Comparison of ENCODE assay signal across 8 cellular contexts in the genomic region with DNA sequence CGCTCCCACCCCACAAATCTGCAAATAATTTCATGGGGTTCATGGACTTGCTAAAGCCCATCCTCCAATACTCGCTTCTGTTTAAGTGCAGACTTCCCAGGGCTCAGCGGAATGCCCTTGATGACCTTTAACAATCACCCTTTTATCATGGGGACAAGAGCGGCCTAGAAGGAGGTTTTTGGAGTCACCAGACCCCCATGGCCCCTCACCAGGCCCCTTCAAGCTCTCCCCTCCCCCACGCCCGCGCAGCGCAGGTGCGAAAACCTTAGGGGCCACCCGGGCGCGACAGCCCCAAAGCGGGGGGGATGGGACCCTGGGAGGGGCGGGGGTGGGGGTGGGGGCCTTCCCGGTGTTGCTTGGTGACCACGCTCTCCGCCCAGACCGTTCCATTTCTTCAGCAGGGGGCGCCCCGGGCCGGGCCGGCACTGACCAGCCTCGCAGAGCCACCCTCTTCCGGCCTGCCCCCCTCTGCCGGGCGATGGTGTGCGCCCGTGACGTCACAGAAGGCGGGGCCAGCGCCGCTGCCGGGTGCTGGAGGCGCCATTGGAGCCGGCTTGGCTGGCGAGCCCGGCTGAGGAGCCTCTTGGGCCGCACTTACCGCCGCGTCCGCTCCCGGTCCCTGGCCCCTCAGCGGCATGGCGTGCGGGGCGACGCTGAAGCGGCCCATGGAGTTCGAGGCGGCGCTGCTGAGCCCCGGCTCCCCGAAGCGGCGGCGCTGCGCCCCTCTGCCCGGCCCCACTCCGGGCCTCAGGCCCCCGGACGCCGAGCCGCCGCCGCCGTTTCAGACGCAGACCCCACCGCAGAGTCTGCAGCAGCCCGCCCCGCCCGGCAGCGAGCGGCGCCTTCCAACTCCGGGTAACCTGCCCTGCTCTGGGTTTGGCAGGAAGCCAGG. TPM values are rescaled to one million over a fixed set of nuclear protein-coding genes. Genes with fewer than 3 reads are reported as not detected.
DNase-seq lines count a peak whose midpoint lies in the region; ATAC-seq and TF ChIP-seq lines count a peak whose summit lies in the region.

A gene with protein sequence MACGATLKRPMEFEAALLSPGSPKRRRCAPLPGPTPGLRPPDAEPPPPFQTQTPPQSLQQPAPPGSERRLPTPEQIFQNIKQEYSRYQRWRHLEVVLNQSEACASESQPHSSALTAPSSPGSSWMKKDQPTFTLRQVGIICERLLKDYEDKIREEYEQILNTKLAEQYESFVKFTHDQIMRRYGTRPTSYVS (plus strand): TSS at position 531 of the 892 bp plus-strand sequence. CDS start 105 bp downstream, at position 636.

- TF ChIP-seq POLR2A in Peyer's patch (IDR thresholded peaks at IDR 0.05) (peak; percentile 93 to 94), esophagus squamous epithelium (IDR thresholded peaks at IDR 0.05) (peak in 3 of 4 donors; percentile 87 to 99 (median 90))

- 2 to 10% methylated on average over 2 to 5 of the region's 76 CpGs for WGBS in esophagus squamous epithelium, 2 donors

- no peaks in the 10 kb centered on the region for H3K27me3 ChIP-seq in Peyer's patch
- no peaks in the 10 kb centered on the region for H3K27me3 ChIP-seq in esophagus squamous epithelium

- ATAC-seq in GM21825 (IDR thresholded peaks at IDR 0.05; ENCODE audit: unreplicated experiment): peak; percentile 89

- H3K4me3 ChIP-seq in Peyer's patch: peak within 1 kb of the TSS; percentile 73 to 100 (median 98)
- H3K4me3 ChIP-seq in esophagus squamous epithelium: peak within 1 kb of the TSS; percentile 90 to 100 (median 96)

- TF ChIP-seq CTCF in Peyer's patch (IDR thresholded peaks at IDR 0.05) (peak in 5 of 6 experiments; percentile 20 to 30 (median 29)), esophagus squamous epithelium (IDR thresholded peaks at IDR 0.05) (peak in 5 of 6 experiments; percentile 14 to 48 (median 25))

- intact Hi-C loops in esophagus squamous epithelium (cut with DNase I): no loop called here

- DNase-seq in DMS79 treated with DMSO at 0.1 percent for 48 hours (lab: John Stamatoyannopoulos, UW) (peak; percentile 97), Peyer's patch (peak; percentile 98 to 100 (median 99)), activated T-helper 1 cell treated with Interleukin-2 at 50 U/mL for 16 hours (ENCODE audit: low read depth) (peak; percentile 91), esophagus squamous epithelium (lab: John Stamatoyannopoulos, UW) (peak; percentile 75), myocyte (ENCODE audit: low read depth) (peak; percentile 95)
- DNase-seq in stimulated activated CD8-positive, alpha-beta memory T cell treated with anti-CD3 and anti-CD28 coated beads, Interleukin-7, amount 100 ng/mL, for 4 hours (ENCODE audit: low read depth in 2 of 2): peak; percentile 89 to 96

- no peaks in the 10 kb centered on the region for H3K9me3 ChIP-seq in KOPT-K1 (ENCODE audit: insufficient read depth, low read length, poor library complexity, severe bottlenecking)
- no peaks in the 10 kb centered on the region for H3K9me3 ChIP-seq in Peyer's patch
- no peaks in the 10 kb centered on the region for H3K9me3 ChIP-seq in esophagus squamous epithelium

- peaks cover 32% of the 10 kb centered on the region for H3K36me3 ChIP-seq in KOPT-K1 (ENCODE audit: insufficient read depth, low read length)
- peaks cover 0 to 10% (median 0%) of the 10 kb centered on the region in 3 donors for H3K36me3 ChIP-seq in Peyer's patch
- peaks cover 0 to 8% (median 0%) of the 10 kb centered on the region in 3 donors for H3K36me3 ChIP-seq in esophagus squamous epithelium

- H3K27ac ChIP-seq in KOPT-K1 (ENCODE audit: low read depth, low read length, poor library complexity, severe bottlenecking) (peak within 1 kb of the TSS; percentile 87), Peyer's patch (peak within 1 kb of the TSS; percentile 87 to 99 (median 97)), esophagus squamous epithelium (peak within 1 kb of the TSS; percentile 95 to 99 (median 96))

- H3K4me1 ChIP-seq in Peyer's patch (peaks cover 0 to 24% (median 2%) of the 10 kb centered on the region in 4 donors), esophagus squamous epithelium (peaks cover 15 to 48% (median 17%) of the 10 kb centered on the region in 3 donors)

RNA-seq across cellular contexts. Expression of the gene that starts here (rescaled TPM):
- total RNA-seq in Peyer's patch: 10 to 100 TPM; 18.9 to 39.6 (median 33.8) TPM
- 10 to 100 TPM; 23.5 to 30.0 (median 27.1) TPM for total RNA-seq in esophagus squamous epithelium
- total RNA-seq in myocyte: 41.7 and 45.9 TPM in 2 replicates
- 35.5 TPM for polyA plus RNA-seq in myocyte (2012)

Comparison
In these comparisons a context has a peak if more than half of its experiments do, and no peak if none do; other contexts are left out.
1. Peak in every context shown above with its lines: DNase-seq, ATAC-seq, H3K4me3 ChIP-seq and H3K27ac ChIP-seq.